Comparison of ENCODE assay signal across 24 cellular contexts in genomic region chr10:62766383-62766782, GRCh38.
"Had no signal": no experiment of that assay in that cellular context is flagged by ENCODE, and none has a peak within 500 bp of the region (broad histone marks: within the 10 kb centered on the region; RNA-seq: fewer than 3 reads in every experiment).

No MANE protein-coding gene starts in this region.

- H3K27ac ChIP-seq: left ventricle myocardium inferior, ovary, right atrium auricular region, right lobe of liver, suprapubic skin, thoracic aorta, tibial artery, vagina had no signal

- H3K27me3 ChIP-seq: ovary, right atrium auricular region, right lobe of liver, suprapubic skin, tibial artery, vagina had no signal

- H3K27ac Mint-ChIP-seq: memory B cell; naive thymus-derived CD4-positive, alpha-beta T cell; progenitor cell of endocrine pancreas; stimulated activated naive CD8-positive, alpha-beta T cell treated with anti-CD3 and anti-CD28 coated beads, Interleukin-15, Interleukin-2, amounts not matched to agents 100 ng/mL and 50 ng/mL, for 24 hours; type B pancreatic cell had no signal

- H3K9me3 Mint-ChIP-seq: memory B cell; natural killer cell treated with Interleukin-12 subunit alpha and Interleukin-12 subunit beta and Interleukin-15 and Interleukin-18, amount 100 ng/mL, for 72 hours; stimulated activated naive CD8-positive, alpha-beta T cell treated with anti-CD3 and anti-CD28 coated beads, Interleukin-15, Interleukin-2, amounts not matched to agents 100 ng/mL and 50 ng/mL, for 24 hours; type B pancreatic cell had no signal

- DNase-seq: hippocampal formation; kidney glomerular epithelial cell; left cardiac atrium; left ventricle myocardium inferior; midbrain; mucosa of descending colon; naive thymus-derived CD4-positive, alpha-beta T cell; ovary; right lobe of liver; stimulated activated CD4-positive, alpha-beta T cell treated with anti-CD3 and anti-CD28 coated beads, Interleukin-12 subunit alpha, Interleukin-12 subunit beta, amount 100 ng/mL, for 4 hours; stimulated activated CD4-positive, alpha-beta T cell treated with anti-CD3 and anti-CD28 coated beads, Interleukin-15, amount 100 ng/mL, for 24 hours; stimulated activated CD4-positive, alpha-beta T cell treated with anti-CD3 and anti-CD28 coated beads, Interleukin-2, amount 100 ng/mL, for 24 hours; stimulated activated CD4-positive, alpha-beta T cell treated with anti-CD3 and anti-CD28 coated beads, Interleukin-4, amount 100 ng/mL, for 1 hour; stimulated activated naive CD4-positive, alpha-beta T cell; tibial artery had no signal

- H3K9me3 ChIP-seq: left ventricle myocardium inferior, mucosa of descending colon, ovary, right atrium auricular region, right lobe of liver, suprapubic skin, thoracic aorta, tibial artery, vagina had no signal

- H3K36me3 Mint-ChIP-seq: memory B cell; natural killer cell treated with Interleukin-12 subunit alpha and Interleukin-12 subunit beta and Interleukin-15 and Interleukin-18, amount 100 ng/mL, for 72 hours; type B pancreatic cell had no signal

- H3K36me3 ChIP-seq: left ventricle myocardium inferior, ovary, right atrium auricular region, right lobe of liver, suprapubic skin, thoracic aorta, tibial artery, vagina had no signal

- ATAC-seq: left cardiac atrium; mucosa of descending colon; naive thymus-derived CD4-positive, alpha-beta T cell; natural killer cell treated with Interleukin-12 subunit alpha and Interleukin-12 subunit beta and Interleukin-15 and Interleukin-18, amount 100 ng/mL, for 72 hours; right lobe of liver had no signal

- H3K27me3 Mint-ChIP-seq: memory B cell; natural killer cell treated with Interleukin-12 subunit alpha and Interleukin-12 subunit beta and Interleukin-15 and Interleukin-18, amount 100 ng/mL, for 72 hours; progenitor cell of endocrine pancreas; stimulated activated naive CD8-positive, alpha-beta T cell treated with anti-CD3 and anti-CD28 coated beads, Interleukin-15, Interleukin-2, amounts not matched to agents 100 ng/mL and 50 ng/mL, for 24 hours; type B pancreatic cell had no signal

- H3K4me3 ChIP-seq: left ventricle myocardium inferior, mucosa of descending colon, ovary, right atrium auricular region, right lobe of liver, suprapubic skin, thoracic aorta, tibial artery, vagina had no signal

- H3K4me3 Mint-ChIP-seq: memory B cell; naive thymus-derived CD4-positive, alpha-beta T cell; natural killer cell treated with Interleukin-12 subunit alpha and Interleukin-12 subunit beta and Interleukin-15 and Interleukin-18, amount 100 ng/mL, for 72 hours; stimulated activated naive CD8-positive, alpha-beta T cell treated with anti-CD3 and anti-CD28 coated beads, Interleukin-15, Interleukin-2, amounts not matched to agents 100 ng/mL and 50 ng/mL, for 24 hours; type B pancreatic cell had no signal
